Comparison of ENCODE assay signal across 1 cellular context in the genomic region with DNA sequence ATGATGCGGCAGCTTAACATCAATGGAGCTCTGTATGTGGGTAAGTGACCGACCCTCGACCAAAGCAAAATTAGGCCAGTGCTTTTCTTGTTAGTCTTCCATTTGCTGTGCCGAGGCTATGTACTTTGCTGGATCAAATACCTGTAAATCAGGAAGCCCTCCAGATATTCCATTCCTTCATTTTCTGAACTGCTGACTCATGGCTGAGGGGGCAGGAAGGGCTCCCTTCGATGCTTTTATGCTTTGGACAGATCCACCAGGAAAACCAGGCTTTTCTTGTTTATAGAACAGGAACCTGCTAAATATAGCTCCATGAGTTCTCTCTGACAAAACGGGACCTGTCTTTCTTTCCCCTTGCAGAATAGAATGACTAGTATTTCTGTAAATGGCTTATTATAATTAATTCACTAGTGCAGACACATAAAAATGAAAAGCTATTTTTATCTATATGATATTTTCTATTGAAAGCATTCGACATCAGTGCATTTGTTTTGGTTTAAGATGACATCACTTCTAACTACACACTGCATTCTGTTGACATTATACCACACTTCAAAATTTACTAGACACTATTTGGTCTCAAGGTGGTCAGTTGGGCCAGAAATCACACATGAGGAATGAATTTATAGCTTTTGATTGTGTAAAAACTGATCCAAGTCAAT.
TF ChIP-seq lines count a peak whose summit lies in the region.

No MANE protein-coding gene starts in this region.

TF ChIP-seq in H1, 55 proteins besides CTCF, POLR2A, EP300 and RAD21:
- TF ChIP-seq CHD1 (IDR thresholded peaks at IDR 0.05; ENCODE audit: low read depth, low read length) (no peak), BACH1 (IDR thresholded peaks at IDR 0.05; ENCODE audit: low read length) (peak; percentile 55; the same call in 1 of the 2 replicates)
